8 cellular contexts compared by ENCODE assay signal in the genomic region with DNA sequence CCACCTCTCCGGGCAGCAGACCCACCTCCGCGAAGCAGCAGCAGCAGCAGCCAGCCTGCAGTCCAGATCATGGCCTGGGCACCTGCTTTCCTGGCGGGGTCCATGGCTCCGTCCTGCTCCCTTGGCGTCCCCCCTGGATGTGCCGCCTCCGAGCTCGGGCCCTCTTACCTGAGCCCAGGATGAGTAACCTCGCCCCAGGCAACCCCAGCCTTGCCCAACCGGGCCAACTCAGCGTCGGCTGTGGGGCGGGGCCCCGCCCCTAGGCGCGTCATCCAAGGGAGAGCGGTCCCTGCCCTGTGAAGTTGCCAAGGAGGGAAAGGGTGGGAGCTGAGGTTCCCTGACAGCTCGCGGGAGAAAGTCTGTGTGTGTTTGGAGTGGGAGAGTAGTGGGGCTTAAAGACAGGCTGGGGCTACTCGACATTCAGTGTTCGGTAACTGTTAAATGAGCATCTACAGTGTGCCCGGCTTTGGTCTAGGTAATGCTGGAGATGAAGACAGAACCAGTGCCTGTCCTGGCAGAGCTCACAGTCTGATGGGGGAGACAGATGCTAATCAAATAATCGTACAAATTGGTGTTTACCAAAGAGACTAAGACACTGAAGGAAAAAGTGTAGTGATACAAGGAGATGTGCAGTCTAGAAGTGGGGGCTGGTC. TPM values are rescaled to one million over a fixed set of nuclear protein-coding genes. Genes with fewer than 3 reads are reported as not detected.
DNase-seq lines count a peak whose midpoint lies in the region; ATAC-seq, FAIRE-seq and TF ChIP-seq lines count a peak whose summit lies in the region.

Gene LYPD3, minus strand, starts transcription at position 141 of the 653 bp plus-strand sequence. Its CDS starts 37 bp downstream, at position 104.

- TF ChIP-seq POLR2A in adrenal gland (IDR thresholded peaks at IDR 0.05), result no peak

- TF ChIP-seq CTCF in adrenal gland (IDR thresholded peaks at IDR 0.05) (no peak), kidney (IDR thresholded peaks at IDR 0.05; ENCODE audit: borderline replicate concordance, extremely low read depth, insufficient read depth) (no peak), tibial artery (IDR thresholded peaks at IDR 0.05) (no peak)

- WGBS in adrenal gland, 4 donors, result 29 to 53% (median 32%) methylated on average over 13 to 24 of the region's 24 CpGs

- ATAC-seq in HG03571 (IDR thresholded peaks at IDR 0.05; ENCODE audit: unreplicated experiment), result no peak
- ATAC-seq in HG02798 (IDR thresholded peaks at IDR 0.05; ENCODE audit: poor library complexity, unreplicated experiment), result no peak

- no peaks in the 10 kb centered on the region for H3K9me3 Mint-ChIP-seq in activated CD4-positive, alpha-beta T cell treated with anti-CD3 and anti-CD28 coated beads, Interleukin-2, amount 10 ng/mL, durations not matched to agents 7 days and 5 days

- H3K27me3 ChIP-seq in adrenal gland (no peaks in the 10 kb centered on the region), tibial artery (peaks cover 0 to 9% of the 10 kb centered on the region in 2 donors)

- peak within 1 kb of the TSS; percentile 90 for H3K4me3 Mint-ChIP-seq in activated CD4-positive, alpha-beta T cell treated with anti-CD3 and anti-CD28 coated beads, Interleukin-2, amount 10 ng/mL, durations not matched to agents 7 days and 5 days

- peak within 1 kb of the TSS in 4 of 5 donors; percentile 73 to 90 (median 88) for H3K27ac ChIP-seq in adrenal gland
- peak within 1 kb of the TSS in 1 of 2 donors; percentile 85 for H3K27ac ChIP-seq in kidney (ENCODE audit: low read depth in 2 of 2, low read length in 2 of 2)
- peak within 1 kb of the TSS; percentile 82 to 88 for H3K27ac ChIP-seq in tibial artery

- H3K4me1 Mint-ChIP-seq in activated CD4-positive, alpha-beta T cell treated with anti-CD3 and anti-CD28 coated beads, Interleukin-2, amount 10 ng/mL, durations not matched to agents 7 days and 5 days, result peaks cover 58% of the 10 kb centered on the region

- peaks cover 6 to 11% of the 10 kb centered on the region in 2 donors for H3K4me1 ChIP-seq in adrenal gland (replicated peaks in 1 of 2)
- H3K4me1 ChIP-seq in kidney (ENCODE audit: control insufficient read depth in 1 of 2, insufficient read depth in 1 of 2, low read depth in 1 of 2, low read length in 2 of 2), result peaks cover 0 to 10% of the 10 kb centered on the region in 2 donors
- peaks cover 0 to 22% (median 11%) of the 10 kb centered on the region in 4 donors for H3K4me1 ChIP-seq in tibial artery

- H3K9me3 ChIP-seq in adrenal gland (replicated peaks in 1 of 3) (no peaks in the 10 kb centered on the region), kidney (ENCODE audit: control insufficient read depth in 1 of 2, low read length in 2 of 2) (no peaks in the 10 kb centered on the region), tibial artery (no peaks in the 10 kb centered on the region)

- no peak for DNase-seq in activated CD4-positive, alpha-beta T cell treated with anti-CD3 and anti-CD28 coated beads, Interleukin-2, amount 10 ng/mL, durations not matched to agents 7 days and 5 days
- DNase-seq in activated CD4-positive, alpha-beta T cell treated with anti-CD3 and anti-CD28 coated beads, Interleukin-2, amount 50 U/mL, for 1 hour, result no peak
- peak; percentile 49 to 75 (median 65) for DNase-seq in adrenal gland
- peak; percentile 85 for DNase-seq in kidney
- DNase-seq in tibial artery, result no peak
- DNase-seq in amniotic stem cell (lab: John Stamatoyannopoulos, UW), result no peak

- H3K9ac ChIP-seq in kidney (ENCODE audit: low read length in 2 of 2), result no peak within 1 kb of the TSS

- no peaks in the 10 kb centered on the region for H3K27me3 Mint-ChIP-seq in activated CD4-positive, alpha-beta T cell treated with anti-CD3 and anti-CD28 coated beads, Interleukin-2, amount 10 ng/mL, durations not matched to agents 7 days and 5 days

- H3K36me3 ChIP-seq in adrenal gland (replicated peaks in 1 of 2) (no peaks in the 10 kb centered on the region), kidney (ENCODE audit: control insufficient read depth in 1 of 2, insufficient read depth in 2 of 2, low read length in 2 of 2) (no peaks in the 10 kb centered on the region), tibial artery (peaks cover 0 to 6% (median 0%) of the 10 kb centered on the region in 3 donors)

- POLR2A ChIA-PET in activated CD4-positive, alpha-beta T cell treated with anti-CD3 and anti-CD28 coated beads, Interleukin-2, amount 10 ng/mL, durations not matched to agents 7 days and 5 days (lab: Charles Lee), result no interaction called here

- peak within 1 kb of the TSS; percentile 98 for H3K27ac Mint-ChIP-seq in activated CD4-positive, alpha-beta T cell treated with anti-CD3 and anti-CD28 coated beads, Interleukin-2, amount 10 ng/mL, durations not matched to agents 7 days and 5 days

- FAIRE-seq in kidney (lab: Jason Lieb, UNC), result no peak

- H3K4me3 ChIP-seq in adrenal gland, result no peak within 1 kb of the TSS
- H3K4me3 ChIP-seq in kidney (ENCODE audit: low read length in 2 of 2), result peak within 1 kb of the TSS; percentile 39 to 81
- H3K4me3 ChIP-seq in tibial artery, result peak within 1 kb of the TSS; percentile 64 to 71

- intact Hi-C loops in adrenal gland (cut with DNase I), result loop anchor here in 1 of 2 donors (5.0 kb wide), 1 partner anchor 37 kb away; the partner anchor contains the start of gene PHLDB3
- intact Hi-C loops in kidney (cut with DNase I), result no loop called here
- intact Hi-C loops in tibial artery (cut with DNase I; ENCODE audit: low total_unique reads), result no loop called here

- H3K36me3 Mint-ChIP-seq in activated CD4-positive, alpha-beta T cell treated with anti-CD3 and anti-CD28 coated beads, Interleukin-2, amount 10 ng/mL, durations not matched to agents 7 days and 5 days (ENCODE audit: low read depth), result no peaks in the 10 kb centered on the region

- CTCF ChIA-PET in activated CD4-positive, alpha-beta T cell treated with anti-CD3 and anti-CD28 coated beads, Interleukin-2, amount 10 ng/mL, durations not matched to agents 7 days and 5 days (lab: Charles Lee), result interaction anchor here (0.9 to 1.2 kb wide), 2 partner anchors 15 to 39 kb away, joined by 3 read pairs; partner anchors contain the start of gene PHLDB3

RNA-seq across cellular contexts. Expression of gene LYPD3, which starts in this region (rescaled TPM):
- total RNA-seq in activated CD4-positive, alpha-beta T cell treated with anti-CD3 and anti-CD28 coated beads, Interleukin-2, amount 10 ng/mL, durations not matched to agents 7 days and 5 days, result under 1 TPM; 0.73 to 0.84 TPM
- 1 to 10 TPM in 5 of 8 donors, under 1 TPM in 3; 0.18 to 1.9 (median 1.2) TPM for total RNA-seq in adrenal gland
- polyA plus RNA-seq in adrenal gland, result under 1 TPM; 0.48 to 0.73 (median 0.57) TPM
- total RNA-seq in kidney, result 1.7 TPM
- 2.2 TPM for polyA plus RNA-seq in kidney (ENCODE audit: insufficient read depth, low read depth, low replicate concordance)

Comparison
In these comparisons a context has a peak if more than half of its experiments do, and no peak if none do; other contexts are left out.
1. DNase-seq: peak in adrenal gland (7 of 7) and kidney (single experiment); none in activated CD4-positive, alpha-beta T cell treated with anti-CD3 and anti-CD28 coated beads, Interleukin-2, amount 10 ng/mL, durations not matched to agents 7 days and 5 days (single experiment), activated CD4-positive, alpha-beta T cell treated with anti-CD3 and anti-CD28 coated beads, Interleukin-2, amount 50 U/mL, for 1 hour (single experiment), tibial artery (0 of 2) and amniotic stem cell (single experiment).
2. H3K4me3 ChIP-seq: peak in kidney (2 of 2) and tibial artery (2 of 2); none in adrenal gland (0 of 4).